In the genomic region with DNA sequence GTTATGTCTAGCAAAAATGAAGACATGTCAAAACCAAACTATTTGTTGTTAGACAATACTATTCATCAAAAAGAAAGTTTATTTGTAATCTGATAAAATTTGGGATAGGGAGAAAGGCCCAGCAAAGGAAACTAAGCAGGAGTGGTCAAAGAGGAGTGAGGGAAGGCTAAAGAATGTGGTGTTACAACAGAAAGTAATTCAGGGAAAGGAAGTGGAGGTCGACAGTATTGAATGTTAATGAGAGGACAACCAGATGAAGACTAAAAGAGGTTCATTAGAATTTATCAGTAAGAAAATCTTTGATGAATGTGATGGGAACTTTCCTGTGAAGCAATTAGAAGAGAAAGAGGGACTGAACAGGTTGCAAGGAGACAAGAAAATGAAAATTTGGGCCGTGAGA, we compare ENCODE assay signal across 23 cellular contexts. TPM values are rescaled to one million over a fixed set of nuclear protein-coding genes. Genes with fewer than 3 reads are reported as not detected.
A peak's percentile ranks its signal among the peaks of the same experiment; 100 is the strongest.
DNase-seq lines count a peak whose midpoint lies in the region; ATAC-seq and TF ChIP-seq lines count a peak whose summit lies in the region.
"Had no signal": no experiment of that assay in that cellular context is flagged by ENCODE, and none has a peak within 500 bp of the region (broad histone marks: within the 10 kb centered on the region; RNA-seq: fewer than 3 reads in every experiment).

No MANE protein-coding gene starts in this region.

- H3K9me3 ChIP-seq in Caco-2, result 0 out of 2 replicates have a peak, but pooled peaks cover 5% of the 10 kb centered on the region
- H3K9me3 ChIP-seq in hepatocyte (ENCODE audit: low read depth), result no peaks in the 10 kb centered on the region
- H3K9me3 ChIP-seq in neural progenitor cell (ENCODE audit: low read depth), result peaks cover 7% of the 10 kb centered on the region
- H3K9me3 ChIP-seq: BLaER1 had no signal

- WGBS in hepatocyte (ENCODE audit: low lambda C conversion rate, missing lambda C conversion rate), result 57% methylated on average over 2 of the region's 2 CpGs

- peak overlapping the region; percentile 12 for H3K27ac ChIP-seq in hepatocyte
- H3K27ac ChIP-seq in neural progenitor cell, result peak overlapping the region; percentile 15
- no peak overlapping the region for H3K27ac ChIP-seq in brain microvascular endothelial cell
- H3K27ac ChIP-seq: BLaER1, HL-60, KMS-11 had no signal

- POLR2A ChIA-PET in Caco-2 (lab: Charles Lee), result no interaction called here

- in situ Hi-C loops in brain microvascular endothelial cell (cut with HindIII; ENCODE audit: low pct_ligation_motif_present, low sequenced_read_pairs), result no loop called here

- BruUV-seq in Caco-2 (replicated peaks; lab: Mats Ljungman, UMichigan), result no TSS peak

- DNase-seq in Caco-2 (no peak), NCI-H226 (peak; percentile 12), hepatocyte (ENCODE audit: low spot score) (no peak), neural progenitor cell (ENCODE audit: low spot score) (no peak), inferior parietal cortex (ENCODE audit: extremely low spot score) (no peak), brain microvascular endothelial cell (no peak)
- no peak for DNase-seq in activated CD4-positive, alpha-beta T cell treated with anti-CD3 and anti-CD28 coated beads for 4 hours
- DNase-seq: CD4-positive, alpha-beta memory T cell; DMS79; H7; MV-4-11; NCI-H1694 treated with DMSO at 0.1 percent for 48 hours; NCI-H524; NCI-H82; OCI-M1; RPMI8226; SHP77 treated with DMSO at 0.1 percent for 48 hours; SK-N-SH had no signal

- no peaks in the 10 kb centered on the region for H3F3A ChIP-seq in neural progenitor cell (ENCODE audit: low read depth)

- H3K27me3 Mint-ChIP-seq in Caco-2 (ENCODE audit: insufficient read depth, unreplicated experiment) (no peaks in the 10 kb centered on the region), neural progenitor cell (ENCODE audit: insufficient read depth, low read depth) (no peaks in the 10 kb centered on the region)
- H3K27me3 Mint-ChIP-seq: CD4-positive, alpha-beta memory T cell had no signal

- intact Hi-C loops in Caco-2 (cut with micrococcal nuclease; ENCODE audit: unreplicated experiment), result no loop called here

- CTCF ChIA-PET in Caco-2 (lab: Charles Lee), result no interaction called here

- no peak overlapping the region for H3K9ac ChIP-seq in neural progenitor cell
- H3K9ac ChIP-seq: BLaER1, KMS-11, SK-N-SH had no signal

- H3K9me3 Mint-ChIP-seq in Caco-2 (ENCODE audit: unreplicated experiment), result peaks cover 20% of the 10 kb centered on the region
- H3K9me3 Mint-ChIP-seq in neural progenitor cell, result peaks cover 9% of the 10 kb centered on the region

- H3K4me1 Mint-ChIP-seq in Caco-2 (ENCODE audit: low read depth, unreplicated experiment), result peaks cover 7% of the 10 kb centered on the region
- H3K4me1 Mint-ChIP-seq in neural progenitor cell, result peaks cover 14% of the 10 kb centered on the region
- H3K4me1 Mint-ChIP-seq: CD4-positive, alpha-beta memory T cell had no signal

- H4K20me1 ChIP-seq in hepatocyte (ENCODE audit: insufficient read depth, poor library complexity, severe bottlenecking) (no peaks in the 10 kb centered on the region), neural progenitor cell (ENCODE audit: low read depth) (no peaks in the 10 kb centered on the region)
- H4K20me1 ChIP-seq: BLaER1 had no signal

- H3K4me2 ChIP-seq in hepatocyte (no peak overlapping the region), neural progenitor cell (peak overlapping the region; percentile 28)
- H3K4me2 ChIP-seq: BLaER1, KMS-11, SK-N-SH had no signal

- TF ChIP-seq CTCF in Caco-2 (IDR thresholded peaks at IDR 0.05; ENCODE audit: insufficient read depth in 1 of 2, low read depth in 1 of 2, low read length in 1 of 2, severe bottlenecking in 1 of 2, unreplicated experiment in 1 of 2) (no peak), hepatocyte (IDR thresholded peaks at IDR 0.05; ENCODE audit: poor library complexity) (no peak), neural progenitor cell (IDR thresholded peaks at IDR 0.05) (no peak), brain microvascular endothelial cell (IDR thresholded peaks at IDR 0.05; ENCODE audit: low read depth, low read length, missing control alignments) (no peak)

- no peaks in the 10 kb centered on the region for H3K9me2 ChIP-seq in hepatocyte (replicated peaks; ENCODE audit: insufficient read depth)

- H3K4me3 Mint-ChIP-seq in Caco-2 (ENCODE audit: unreplicated experiment), result no peak overlapping the region
- H3K4me3 Mint-ChIP-seq in neural progenitor cell, result no peak overlapping the region
- H3K4me3 Mint-ChIP-seq: CD4-positive, alpha-beta memory T cell had no signal

- H3K27ac Mint-ChIP-seq in Caco-2 (ENCODE audit: unreplicated experiment) (peak overlapping the region; percentile 5), neural progenitor cell (peak overlapping the region; percentile 2)
- H3K27ac Mint-ChIP-seq: CD4-positive, alpha-beta memory T cell had no signal

- no peak for ATAC-seq in GM21381 (IDR thresholded peaks at IDR 0.05; ENCODE audit: unreplicated experiment)

- H3K36me3 ChIP-seq in Caco-2 (ENCODE audit: control insufficient read depth, insufficient read depth, low read length) (no peaks in the 10 kb centered on the region), hepatocyte (replicated peaks; ENCODE audit: insufficient read depth, low read depth) (no peaks in the 10 kb centered on the region), neural progenitor cell (no peaks in the 10 kb centered on the region), brain microvascular endothelial cell (replicated peaks) (no peaks in the 10 kb centered on the region)
- H3K36me3 ChIP-seq: BLaER1 had no signal

- H3K4me3 ChIP-seq in Caco-2 (ENCODE audit: low read depth, low read length), result no peak overlapping the region
- H3K4me3 ChIP-seq in hepatocyte, result no peak overlapping the region
- H3K4me3 ChIP-seq in neural progenitor cell, result no peak overlapping the region
- H3K4me3 ChIP-seq in brain microvascular endothelial cell (ENCODE audit: low read depth, low read length), result no peak overlapping the region
- H3K4me3 ChIP-seq: BLaER1 had no signal

- H3K4me1 ChIP-seq in Caco-2 (peaks cover 13% of the 10 kb centered on the region; the same call in 1 of the 2 replicates), hepatocyte (ENCODE audit: insufficient read depth) (no peaks in the 10 kb centered on the region), neural progenitor cell (peaks cover 14% of the 10 kb centered on the region)
- H3K4me1 ChIP-seq: BLaER1 had no signal

- no peak overlapping the region for H2AFZ ChIP-seq in hepatocyte
- peak overlapping the region; percentile 85 for H2AFZ ChIP-seq in neural progenitor cell (replicated peaks)

- H3K79me2 ChIP-seq in hepatocyte (no peaks in the 10 kb centered on the region), neural progenitor cell (ENCODE audit: low read depth) (no peaks in the 10 kb centered on the region)

- H3K27me3 ChIP-seq in Caco-2 (replicated peaks; ENCODE audit: control insufficient read depth, insufficient read depth, low read length), result no peaks in the 10 kb centered on the region
- H3K27me3 ChIP-seq in hepatocyte, result no peaks in the 10 kb centered on the region
- no peaks in the 10 kb centered on the region for H3K27me3 ChIP-seq in neural progenitor cell
- no peaks in the 10 kb centered on the region for H3K27me3 ChIP-seq in brain microvascular endothelial cell (replicated peaks)
- H3K27me3 ChIP-seq: BLaER1 had no signal

- no peaks in the 10 kb centered on the region for H3K36me3 Mint-ChIP-seq in Caco-2 (ENCODE audit: insufficient read depth, unreplicated experiment)
- H3K36me3 Mint-ChIP-seq in neural progenitor cell, result no peaks in the 10 kb centered on the region
- H3K36me3 Mint-ChIP-seq: CD4-positive, alpha-beta memory T cell had no signal

RNA-seq across cellular contexts. Expression of gene PLCZ1, which starts 33.9 kb away (rescaled TPM):
- not detected in 2 replicates for total RNA-seq in Caco-2 (2022)
- not detected in 2 replicates for total RNA-seq in hepatocyte
- not detected in 2 replicates for polyA plus RNA-seq in hepatocyte
- total RNA-seq in neural progenitor cell (ENCODE audit: low replicate concordance), result not detected in 2 replicates
- total RNA-seq: CD4-positive, alpha-beta memory T cell; H7; HT1080 had no signal
- polyA plus RNA-seq: CD4-positive, alpha-beta memory T cell had no signal

RNA-seq across cellular contexts. Expression of gene CAPZA3, which starts 34.0 kb away (rescaled TPM):
- total RNA-seq in Caco-2 (2022) (not detected in 2 replicates), hepatocyte (not detected in 2 replicates), neural progenitor cell (ENCODE audit: low replicate concordance) (not detected in 2 replicates)
- not detected in 2 replicates for polyA plus RNA-seq in hepatocyte
- total RNA-seq: CD4-positive, alpha-beta memory T cell; H7; HT1080 had no signal
- polyA plus RNA-seq: CD4-positive, alpha-beta memory T cell; SK-N-SH had no signal
